In the genomic region with DNA sequence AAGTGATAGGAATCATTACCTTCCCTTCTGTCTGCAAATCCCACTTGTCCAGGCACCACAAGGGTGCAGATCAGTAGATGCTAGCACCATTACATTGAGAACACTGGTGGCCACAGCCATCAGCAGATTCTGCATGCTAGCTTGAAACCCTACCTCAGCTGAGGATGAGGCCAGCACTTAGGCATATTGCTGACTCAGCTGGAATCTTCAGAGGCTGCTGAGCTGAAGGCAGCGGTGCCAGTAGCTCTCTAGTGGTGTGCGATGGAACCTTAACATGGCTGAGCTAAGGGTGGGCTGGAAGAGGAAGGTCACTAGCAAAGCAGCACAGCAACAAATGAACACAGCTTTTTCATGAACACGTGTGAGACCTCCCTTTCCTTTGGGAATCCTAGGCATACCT, we compare ENCODE assay signal across 20 cellular contexts. TPM values are rescaled to one million over a fixed set of nuclear protein-coding genes. Genes with fewer than 3 reads are reported as not detected.
DNase-seq lines count a peak whose midpoint lies in the region; ATAC-seq, FAIRE-seq and TF ChIP-seq lines count a peak whose summit lies in the region.
"Had no signal": no experiment of that assay in that cellular context is flagged by ENCODE, and none has a peak within 500 bp of the region (broad histone marks: within the 10 kb centered on the region; RNA-seq: fewer than 3 reads in every experiment).

No MANE protein-coding gene starts in this region.

- no peak overlapping the region for H3K4me3 Mint-ChIP-seq in GM23338

- H3K27me3 ChIP-seq in GM23338 (ENCODE audit: insufficient read depth) (no peaks in the 10 kb centered on the region), neuronal stem cell (ENCODE audit: control insufficient read depth in 3 of 3, insufficient read depth in 3 of 3, low read depth in 1 of 3, low read length in 3 of 3) (peaks cover 0 to 7% (median 0%) of the 10 kb centered on the region in 3 experiments)

- no peaks in the 10 kb centered on the region for H4K20me1 ChIP-seq in GM23338 (replicated peaks; ENCODE audit: insufficient read depth)

- H3K79me1 ChIP-seq in neuronal stem cell (ENCODE audit: low read depth, low read length) = no peaks in the 10 kb centered on the region

- WGBS in neuronal stem cell (ENCODE audit: extremely low coverage in 2 of 2, insufficient read length in 2 of 2, insufficient replicate concordance in 1 of 2), 2 donors = no CpG with 5 or more reads among the region's 3 CpGs

- no peaks in the 10 kb centered on the region for H3F3A ChIP-seq in GM23338 (replicated peaks; ENCODE audit: low read depth)

- H3K4me1 ChIP-seq in GM23338 (ENCODE audit: insufficient read depth) (peaks cover 10% of the 10 kb centered on the region), neuronal stem cell (ENCODE audit: control insufficient read depth in 2 of 2, insufficient read depth in 1 of 2, low read depth in 1 of 2, low read length in 2 of 2) (peaks cover 0 to 2% of the 10 kb centered on the region in 2 donors)

- H4K8ac ChIP-seq in neuronal stem cell (ENCODE audit: low read depth, low read length) = no peak overlapping the region

- TF ChIP-seq POLR2A in erythroblast (IDR thresholded peaks at IDR 0.05; ENCODE audit: low read length) = no peak

- no peak for TF ChIP-seq CTCF in GM23338 (conservative IDR thresholded peaks at IDR 0.05; ENCODE audit: low read depth in 2 of 2)

- peaks cover 9% of the 10 kb centered on the region for H3K27me3 Mint-ChIP-seq in GM23338 (ENCODE audit: insufficient read depth, low read depth, poor library complexity)

- H2BK5ac ChIP-seq in neuronal stem cell (ENCODE audit: low read length) = no peak overlapping the region

- peak; percentile 28 for DNase-seq in GM23338 (ENCODE audit: low spot score)
- peak; percentile 21 for DNase-seq in RPMI8226
- DNase-seq in erythroblast (lab: John Stamatoyannopoulos, UW) = peak; percentile 3 to 9
- no peak for DNase-seq in neuronal stem cell (ENCODE audit: low spot score)
- no peak for DNase-seq in RCC 7860 (ENCODE audit: low spot score)
- no peak for DNase-seq in NCI-H2107 (lab: John Stamatoyannopoulos, UW)
- DNase-seq in activated CD4-positive, CD25-positive, alpha-beta regulatory T cell (lab: John Stamatoyannopoulos, UW) = no peak
- DNase-seq: GOT3, KBM-7, NCI-H1105 treated with DMSO at 0.1 percent for 48 hours, NCI-H1694 treated with DMSO at 0.1 percent for 48 hours, NCI-H226, NCI-H524, NCI-H82, SIG-M5 had no signal

- no peak overlapping the region for H2BK15ac ChIP-seq in neuronal stem cell (ENCODE audit: low read length)

- no peak overlapping the region for H3K23ac ChIP-seq in neuronal stem cell (ENCODE audit: low read depth, low read length, poor library complexity)

- no peak overlapping the region for H3K9ac ChIP-seq in neuronal stem cell (ENCODE audit: low read depth, low read length, poor library complexity)

- peak; percentile 73 for ATAC-seq in GM23338
- ATAC-seq: GM12878, SK-N-SH treated with all-trans-retinoic acid at 6 μM for 48 hours had no signal

- no peak overlapping the region for H3K14ac ChIP-seq in neuronal stem cell (ENCODE audit: low read length)

- H2AFZ ChIP-seq in GM23338 (no peak overlapping the region), neuronal stem cell (ENCODE audit: low read length) (no peak overlapping the region)

- H2BK120ac ChIP-seq in neuronal stem cell (ENCODE audit: low read depth, low read length) = no peak overlapping the region

- H3K27ac Mint-ChIP-seq in GM23338 = no peak overlapping the region

- H4K91ac ChIP-seq in neuronal stem cell (ENCODE audit: low read depth, low read length, poor library complexity) = no peak overlapping the region

- H3K4me3 ChIP-seq in GM23338 (no peak overlapping the region), neuronal stem cell (ENCODE audit: low read length in 2 of 2) (peak overlapping the region in 1 of 2 donors; percentile 16)
- H3K4me3 ChIP-seq: GM12878 had no signal

- no peaks in the 10 kb centered on the region for H3K36me3 Mint-ChIP-seq in GM23338 (ENCODE audit: low read depth)

- H3K4me1 Mint-ChIP-seq in GM23338 = peaks cover 12% of the 10 kb centered on the region

- no peak overlapping the region for H2AK5ac ChIP-seq in neuronal stem cell (ENCODE audit: low read depth, low read length)

- FAIRE-seq in RCC 7860 (lab: Jason Lieb, UNC) = no peak
- FAIRE-seq: GM12878 had no signal

- H3K4ac ChIP-seq in neuronal stem cell (ENCODE audit: low read length) = no peak overlapping the region

- no peak overlapping the region for H2BK12ac ChIP-seq in neuronal stem cell (ENCODE audit: low read length)

- H3K79me2 ChIP-seq in GM23338 (replicated peaks; ENCODE audit: insufficient read depth) = no peaks in the 10 kb centered on the region

- H3K18ac ChIP-seq in neuronal stem cell (ENCODE audit: low read length) = peak overlapping the region; percentile 35

- no peaks in the 10 kb centered on the region; the same call in 1 of the 2 replicates for H3K9me2 ChIP-seq in GM23338 (ENCODE audit: insufficient read depth)

- H3K4me2 ChIP-seq in GM23338 = no peak overlapping the region
- no peak overlapping the region for H3K4me2 ChIP-seq in neuronal stem cell (ENCODE audit: insufficient read depth, low read length, poor library complexity, severe bottlenecking)

- no peaks in the 10 kb centered on the region for H3K9me3 Mint-ChIP-seq in GM23338

- H3K9me3 ChIP-seq in neuronal stem cell (replicated peaks in 1 of 2; ENCODE audit: control insufficient read depth in 2 of 2, insufficient read depth in 1 of 2, low read depth in 1 of 2, low read length in 2 of 2) = peaks cover 0 to 2% of the 10 kb centered on the region in 2 donors

- H3K27ac ChIP-seq in GM23338 (ENCODE audit: low read depth) (no peak overlapping the region), neuronal stem cell (replicated peaks; ENCODE audit: low read length) (no peak overlapping the region)
- H3K27ac ChIP-seq: C4-2B, RWPE1 had no signal

- H3K36me3 ChIP-seq in GM23338 (ENCODE audit: insufficient read depth) (no peaks in the 10 kb centered on the region), neuronal stem cell (replicated peaks in 1 of 2; ENCODE audit: control insufficient read depth in 2 of 2, insufficient read depth in 2 of 2, low read length in 2 of 2) (no peaks in the 10 kb centered on the region)

TF ChIP-seq in GM23338, 12 proteins besides CTCF, POLR2A, EP300 and RAD21 (continues in another document):
- TF ChIP-seq ZNF331 (CRISPR knock-in tag; IDR thresholded peaks at IDR 0.05; ENCODE audit: low read depth) = no peak
- TF ChIP-seq, protein P1, sequence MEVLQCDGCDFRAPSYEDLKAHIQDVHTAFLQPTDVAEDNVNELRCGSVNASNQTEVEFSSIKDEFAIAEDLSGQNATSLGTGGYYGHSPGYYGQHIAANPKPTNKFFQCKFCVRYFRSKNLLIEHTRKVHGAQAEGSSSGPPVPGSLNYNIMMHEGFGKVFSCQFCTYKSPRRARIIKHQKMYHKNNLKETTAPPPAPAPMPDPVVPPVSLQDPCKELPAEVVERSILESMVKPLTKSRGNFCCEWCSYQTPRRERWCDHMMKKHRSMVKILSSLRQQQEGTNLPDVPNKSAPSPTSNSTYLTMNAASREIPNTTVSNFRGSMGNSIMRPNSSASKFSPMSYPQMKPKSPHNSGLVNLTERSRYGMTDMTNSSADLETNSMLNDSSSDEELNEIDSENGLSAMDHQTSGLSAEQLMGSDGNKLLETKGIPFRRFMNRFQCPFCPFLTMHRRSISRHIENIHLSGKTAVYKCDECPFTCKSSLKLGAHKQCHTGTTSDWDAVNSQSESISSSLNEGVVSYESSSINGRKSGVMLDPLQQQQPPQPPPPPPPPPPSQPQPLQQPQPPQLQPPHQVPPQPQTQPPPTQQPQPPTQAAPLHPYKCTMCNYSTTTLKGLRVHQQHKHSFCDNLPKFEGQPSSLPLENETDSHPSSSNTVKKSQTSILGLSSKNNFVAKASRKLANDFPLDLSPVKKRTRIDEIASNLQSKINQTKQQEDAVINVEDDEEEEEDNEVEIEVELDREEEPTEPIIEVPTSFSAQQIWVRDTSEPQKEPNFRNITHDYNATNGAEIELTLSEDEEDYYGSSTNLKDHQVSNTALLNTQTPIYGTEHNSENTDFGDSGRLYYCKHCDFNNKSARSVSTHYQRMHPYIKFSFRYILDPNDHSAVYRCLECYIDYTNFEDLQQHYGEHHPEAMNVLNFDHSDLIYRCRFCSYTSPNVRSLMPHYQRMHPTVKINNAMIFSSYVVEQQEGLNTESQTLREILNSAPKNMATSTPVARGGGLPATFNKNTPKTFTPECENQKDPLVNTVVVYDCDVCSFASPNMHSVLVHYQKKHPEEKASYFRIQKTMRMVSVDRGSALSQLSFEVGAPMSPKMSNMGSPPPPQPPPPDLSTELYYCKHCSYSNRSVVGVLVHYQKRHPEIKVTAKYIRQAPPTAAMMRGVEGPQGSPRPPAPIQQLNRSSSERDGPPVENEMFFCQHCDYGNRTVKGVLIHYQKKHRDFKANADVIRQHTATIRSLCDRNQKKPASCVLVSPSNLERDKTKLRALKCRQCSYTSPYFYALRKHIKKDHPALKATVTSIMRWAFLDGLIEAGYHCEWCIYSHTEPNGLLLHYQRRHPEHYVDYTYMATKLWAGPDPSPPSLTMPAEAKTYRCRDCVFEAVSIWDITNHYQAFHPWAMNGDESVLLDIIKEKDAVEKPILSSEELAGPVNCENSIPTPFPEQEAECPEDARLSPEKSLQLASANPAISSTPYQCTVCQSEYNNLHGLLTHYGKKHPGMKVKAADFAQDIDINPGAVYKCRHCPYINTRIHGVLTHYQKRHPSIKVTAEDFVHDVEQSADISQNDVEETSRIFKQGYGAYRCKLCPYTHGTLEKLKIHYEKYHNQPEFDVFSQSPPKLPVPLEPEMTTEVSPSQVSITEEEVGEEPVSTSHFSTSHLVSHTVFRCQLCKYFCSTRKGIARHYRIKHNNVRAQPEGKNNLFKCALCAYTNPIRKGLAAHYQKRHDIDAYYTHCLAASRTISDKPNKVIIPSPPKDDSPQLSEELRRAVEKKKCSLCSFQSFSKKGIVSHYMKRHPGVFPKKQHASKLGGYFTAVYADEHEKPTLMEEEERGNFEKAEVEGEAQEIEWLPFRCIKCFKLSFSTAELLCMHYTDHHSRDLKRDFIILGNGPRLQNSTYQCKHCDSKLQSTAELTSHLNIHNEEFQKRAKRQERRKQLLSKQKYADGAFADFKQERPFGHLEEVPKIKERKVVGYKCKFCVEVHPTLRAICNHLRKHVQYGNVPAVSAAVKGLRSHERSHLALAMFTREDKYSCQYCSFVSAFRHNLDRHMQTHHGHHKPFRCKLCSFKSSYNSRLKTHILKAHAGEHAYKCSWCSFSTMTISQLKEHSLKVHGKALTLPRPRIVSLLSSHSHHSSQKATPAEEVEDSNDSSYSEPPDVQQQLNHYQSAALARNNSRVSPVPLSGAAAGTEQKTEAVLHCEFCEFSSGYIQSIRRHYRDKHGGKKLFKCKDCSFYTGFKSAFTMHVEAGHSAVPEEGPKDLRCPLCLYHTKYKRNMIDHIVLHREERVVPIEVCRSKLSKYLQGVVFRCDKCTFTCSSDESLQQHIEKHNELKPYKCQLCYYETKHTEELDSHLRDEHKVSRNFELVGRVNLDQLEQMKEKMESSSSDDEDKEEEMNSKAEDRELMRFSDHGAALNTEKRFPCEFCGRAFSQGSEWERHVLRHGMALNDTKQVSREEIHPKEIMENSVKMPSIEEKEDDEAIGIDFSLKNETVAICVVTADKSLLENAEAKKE (CRISPR knock-in tag; IDR thresholded peaks at IDR 0.05) = no peak

RNA-seq across cellular contexts. Expression of a gene that starts 19.0 kb away (rescaled TPM):
- 0.94 TPM in 1 of 2 replicates, not detected in the other for total RNA-seq in GM23338 (2014; rRNA removed; shearing (Covaris generic))
- polyA plus RNA-seq in GM23338 (2016; fragmentation: Nextera tagmentation; extraction: Ambion mirVana) = 0.90 and 0.91 TPM in 2 replicates
- not detected for polyA plus RNA-seq in neuronal stem cell (2013, experiment 1 of 2)
- polyA plus RNA-seq in neuronal stem cell (2013, experiment 2 of 2) = 0.07 TPM
- total RNA-seq: Daoy, GM12878 had no signal

Comparison
In these comparisons a context has a peak if more than half of its experiments do, and no peak if none do; other contexts are left out.
1. DNase-seq: peak in GM23338 (single experiment), RPMI8226 (single experiment) and erythroblast (2 of 2); none in neuronal stem cell (single experiment), RCC 7860 (single experiment), NCI-H2107 (single experiment) and activated CD4-positive, CD25-positive, alpha-beta regulatory T cell (0 of 4).